ENCODE assay signal across 13 cellular contexts in the genomic region with DNA sequence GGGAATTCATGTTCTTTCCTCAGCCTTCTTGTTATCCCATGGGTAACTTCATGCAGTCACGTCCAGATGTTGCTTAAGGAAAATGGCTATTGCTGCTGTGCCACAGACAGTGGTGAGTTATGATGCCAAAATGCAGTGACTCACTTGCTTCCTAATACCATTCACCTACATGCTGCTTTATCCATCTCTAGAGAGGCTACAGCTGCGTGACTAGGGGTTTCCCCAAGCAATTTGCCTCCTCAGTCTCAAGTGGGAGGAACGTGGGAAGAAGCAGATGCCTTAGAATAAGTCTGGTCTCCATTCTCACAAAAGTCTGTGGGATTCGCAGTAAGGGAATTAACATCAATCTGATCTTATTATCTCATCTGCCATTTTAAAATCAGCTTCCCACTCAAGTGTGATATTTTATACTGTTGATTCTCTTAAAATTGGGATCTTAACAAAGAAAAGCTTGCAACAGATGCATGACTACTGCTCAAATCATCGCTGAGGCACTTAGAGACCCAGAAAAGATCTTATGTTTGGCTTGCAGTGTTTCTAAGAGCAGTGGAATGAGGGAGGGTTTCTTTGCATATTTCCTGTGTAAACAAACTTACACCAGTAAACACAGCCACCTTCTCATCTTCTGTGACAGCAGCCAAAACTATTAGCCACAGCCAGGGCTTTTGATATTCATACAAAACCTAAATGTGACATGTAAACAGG.
A peak's percentile ranks its signal among the peaks of the same experiment; 100 is the strongest.
DNase-seq lines count a peak whose midpoint lies in the region; ATAC-seq and TF ChIP-seq lines count a peak whose summit lies in the region.
"Had no signal": no experiment of that assay in that cellular context is flagged by ENCODE, and none has a peak within 500 bp of the region (broad histone marks: within the 10 kb centered on the region; RNA-seq: fewer than 3 reads in every experiment).

No MANE protein-coding gene starts in this region.

- TF ChIP-seq CTCF in VCaP (conservative IDR thresholded peaks at IDR 0.05) = no peak
- TF ChIP-seq CTCF in upper lobe of right lung (IDR thresholded peaks at IDR 0.05) = no peak
- TF ChIP-seq CTCF in coronary artery (IDR thresholded peaks at IDR 0.05) = no peak

- ATAC-seq in Right ventricle myocardium inferior = peak; percentile 68
- ATAC-seq in left ventricle myocardium superior = peak; percentile 71
- ATAC-seq in upper lobe of right lung = peak; percentile 51
- ATAC-seq in GM18520 (IDR thresholded peaks at IDR 0.05; ENCODE audit: unreplicated experiment) = no peak
- ATAC-seq: effector memory CD8-positive, alpha-beta T cell had no signal

- H3K36me3 ChIP-seq in upper lobe of right lung = no peaks in the 10 kb centered on the region

- H3K4me1 ChIP-seq in upper lobe of right lung = no peaks in the 10 kb centered on the region

- H3K27ac ChIP-seq in VCaP (peak overlapping the region; percentile 99), upper lobe of right lung (no peak overlapping the region), coronary artery (no peak overlapping the region)
- H3K27ac ChIP-seq: C4-2B had no signal

- no peaks in the 10 kb centered on the region for H3K9me3 ChIP-seq in upper lobe of right lung

- H3K27me3 ChIP-seq in upper lobe of right lung = no peaks in the 10 kb centered on the region

- DNase-seq in Right ventricle myocardium inferior (ENCODE audit: missing footprints) (no peak), cardiac septum (ENCODE audit: low spot score) (no peak), left ventricle myocardium superior (no peak), upper lobe of right lung (no peak), activated gamma-delta T cell (lab: John Stamatoyannopoulos, UW) (no peak), coronary artery (ENCODE audit: low spot score) (no peak)
- DNase-seq: effector memory CD8-positive, alpha-beta T cell; NCI-H1105; OCI-M1 had no signal

- intact Hi-C loops in Right ventricle myocardium inferior (cut with DNase I) = loop anchor here (5.0 kb wide), 1 partner anchor 142 kb away; no protein-coding TSS in a partner anchor
- intact Hi-C loops in cardiac septum (cut with DNase I) = loop anchor here (2.0 kb wide), 1 partner anchor 88 kb away; no protein-coding TSS in a partner anchor
- intact Hi-C loops in left ventricle myocardium superior (cut with micrococcal nuclease) = loop anchor here (5.0 kb wide), 1 partner anchor 142 kb away; no protein-coding TSS in a partner anchor
- intact Hi-C loops in upper lobe of right lung (cut with DNase I) = loop anchor here (5.0 kb wide), 1 partner anchor 87 kb away; no protein-coding TSS in a partner anchor

- no peak overlapping the region for H3K4me3 ChIP-seq in upper lobe of right lung
- H3K4me3 ChIP-seq in coronary artery = no peak overlapping the region
- H3K4me3 ChIP-seq: skin epidermis had no signal
